ENCODE assay signal across 9 cellular contexts in genomic region chr19:3606690-3607289, GRCh38. TPM values are rescaled to one million over a fixed set of nuclear protein-coding genes. Genes with fewer than 3 reads are reported as not detected.
DNase-seq lines count a peak whose midpoint lies in the region; ATAC-seq and TF ChIP-seq lines count a peak whose summit lies in the region.
"Had no signal": no experiment of that assay in that cellular context is flagged by ENCODE, and none has a peak within 500 bp of the region (broad histone marks: within the 10 kb centered on the region; RNA-seq: fewer than 3 reads in every experiment).

TSS of gene TBXA2R (minus strand) at chr19:3606875. CDS start at chr19:3600634, 6,241 bp downstream.

- H3K36me3 Mint-ChIP-seq in effector memory CD8-positive, alpha-beta T cell (ENCODE audit: insufficient read depth) = peaks cover 8% of the 10 kb centered on the region
- peaks cover under 1% of the 10 kb centered on the region for H3K36me3 Mint-ChIP-seq in memory B cell

- H3K9me3 ChIP-seq in BE2C (no peaks in the 10 kb centered on the region), HEK293 (ENCODE audit: control insufficient read depth, insufficient read depth, low read depth, low read length) (no peaks in the 10 kb centered on the region)

- H3K4me1 ChIP-seq in BE2C (no peaks in the 10 kb centered on the region), HEK293 (ENCODE audit: control insufficient read depth, insufficient read depth, low read length) (peaks cover 3% of the 10 kb centered on the region; the same call in 1 of the 2 replicates)

- ATAC-seq in effector memory CD8-positive, alpha-beta T cell (replicated peaks) = peak; percentile 31
- ATAC-seq in memory B cell (ENCODE audit: low read depth) (peak; percentile 57), HG02763 (IDR thresholded peaks at IDR 0.05; ENCODE audit: unreplicated experiment) (no peak)

- H3K36me3 ChIP-seq in BE2C = peaks cover 17% of the 10 kb centered on the region
- H3K36me3 ChIP-seq in HEK293 (ENCODE audit: control insufficient read depth in 2 of 2, insufficient read depth in 1 of 2, low read length in 2 of 2) = peaks cover 0 to 18% of the 10 kb centered on the region in 2 experiments; a peak in 2 of 3 replicates

- POLR2A ChIA-PET in HEK293 (lab: Yijun Ruan, JAX) = interaction anchor here (0.6 kb wide), 1 partner anchor 99 kb away, joined by 10 read pairs; no protein-coding TSS in a partner anchor

- peaks cover 5 to 6% of the 10 kb centered on the region in 2 donors for H3K4me1 Mint-ChIP-seq in effector memory CD8-positive, alpha-beta T cell (ENCODE audit: low read depth in 2 of 2)
- peaks cover 10% of the 10 kb centered on the region for H3K4me1 Mint-ChIP-seq in memory B cell

- no peaks in the 10 kb centered on the region for H3K27me3 Mint-ChIP-seq in effector memory CD8-positive, alpha-beta T cell
- H3K27me3 Mint-ChIP-seq in memory B cell = peaks cover 9% of the 10 kb centered on the region

- no peak for TF ChIP-seq CTCF in BE2C (IDR thresholded peaks at IDR 0.05; ENCODE audit: low read depth, low read length)
- no peak for TF ChIP-seq CTCF in HEK293 (tag by site-specific recombination; IDR thresholded peaks at IDR 0.05)

- no peak within 1 kb of the TSS for H3K27ac Mint-ChIP-seq in effector memory CD8-positive, alpha-beta T cell
- H3K27ac Mint-ChIP-seq in memory B cell = no peak within 1 kb of the TSS

- CTCF ChIA-PET in HEK293 (lab: Yijun Ruan, JAX) = interaction anchor here (1.2 kb wide), 1 partner anchor 62 kb away, joined by 3 read pairs; no protein-coding TSS in a partner anchor

- H3K4me3 ChIP-seq in BE2C (ENCODE audit: low read depth, low read length) (peak within 1 kb of the TSS; percentile 52), HEK293 (ENCODE audit: low read depth, low read length) (peak within 1 kb of the TSS; percentile 51)

- no peaks in the 10 kb centered on the region for H3K9me3 Mint-ChIP-seq in effector memory CD8-positive, alpha-beta T cell
- H3K9me3 Mint-ChIP-seq in memory B cell = no peaks in the 10 kb centered on the region

- no peak within 1 kb of the TSS for H3K27ac ChIP-seq in HEK293 (ENCODE audit: extremely low read depth, low read depth, low read length)
- H3K27ac ChIP-seq: HL-60 had no signal

- H3K27me3 ChIP-seq in BE2C = no peaks in the 10 kb centered on the region

- H3K4me3 Mint-ChIP-seq in effector memory CD8-positive, alpha-beta T cell = peak within 1 kb of the TSS in 1 of 2 donors; percentile 45
- peak within 1 kb of the TSS; percentile 61 for H3K4me3 Mint-ChIP-seq in memory B cell

- DNase-seq in BE2C = peak; percentile 81
- peak; percentile 53 for DNase-seq in activated CD4-positive, alpha-beta T cell treated with anti-CD3 and anti-CD28 coated beads, Interleukin-2, amount 50 U/mL, for 1 hour
- peak; percentile 26 to 43 (median 35) for DNase-seq in effector memory CD8-positive, alpha-beta T cell
- DNase-seq in memory B cell (ENCODE audit: low spot score in 2 of 2) = peak; percentile 37 to 67
- DNase-seq in stimulated activated CD8-positive, alpha-beta memory T cell treated with anti-CD3 and anti-CD28 coated beads, Interleukin-4, amount 100 ng/mL, for 48 hours = peak; percentile 86
- no peak for DNase-seq in NCI-H1694 treated with DMSO at 0.1 percent for 48 hours (lab: John Stamatoyannopoulos, UW)

TF ChIP-seq in HEK293, 187 proteins besides CTCF, POLR2A, EP300 and RAD21 (continues in another document):
- TF ChIP-seq OVOL3 (tag by site-specific recombination; IDR thresholded peaks at IDR 0.05) = no peak
- TF ChIP-seq ZNF792 (tag by site-specific recombination; IDR thresholded peaks at IDR 0.05) = no peak
- peak; percentile 79 for TF ChIP-seq ZBTB8A (tag by site-specific recombination; IDR thresholded peaks at IDR 0.05)
- TF ChIP-seq KLF9 (tag by site-specific recombination; IDR thresholded peaks at IDR 0.05; ENCODE audit: low read depth) = peak; percentile 98
- TF ChIP-seq, protein P1, sequence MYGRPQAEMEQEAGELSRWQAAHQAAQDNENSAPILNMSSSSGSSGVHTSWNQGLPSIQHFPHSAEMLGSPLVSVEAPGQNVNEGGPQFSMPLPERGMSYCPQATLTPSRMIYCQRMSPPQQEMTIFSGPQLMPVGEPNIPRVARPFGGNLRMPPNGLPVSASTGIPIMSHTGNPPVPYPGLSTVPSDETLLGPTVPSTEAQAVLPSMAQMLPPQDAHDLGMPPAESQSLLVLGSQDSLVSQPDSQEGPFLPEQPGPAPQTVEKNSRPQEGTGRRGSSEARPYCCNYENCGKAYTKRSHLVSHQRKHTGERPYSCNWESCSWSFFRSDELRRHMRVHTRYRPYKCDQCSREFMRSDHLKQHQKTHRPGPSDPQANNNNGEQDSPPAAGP (tag by site-specific recombination; IDR thresholded peaks at IDR 0.05) = 0 out of 2 replicates have a peak, but pooled peaks have one; percentile 15
- TF ChIP-seq, protein P2, sequence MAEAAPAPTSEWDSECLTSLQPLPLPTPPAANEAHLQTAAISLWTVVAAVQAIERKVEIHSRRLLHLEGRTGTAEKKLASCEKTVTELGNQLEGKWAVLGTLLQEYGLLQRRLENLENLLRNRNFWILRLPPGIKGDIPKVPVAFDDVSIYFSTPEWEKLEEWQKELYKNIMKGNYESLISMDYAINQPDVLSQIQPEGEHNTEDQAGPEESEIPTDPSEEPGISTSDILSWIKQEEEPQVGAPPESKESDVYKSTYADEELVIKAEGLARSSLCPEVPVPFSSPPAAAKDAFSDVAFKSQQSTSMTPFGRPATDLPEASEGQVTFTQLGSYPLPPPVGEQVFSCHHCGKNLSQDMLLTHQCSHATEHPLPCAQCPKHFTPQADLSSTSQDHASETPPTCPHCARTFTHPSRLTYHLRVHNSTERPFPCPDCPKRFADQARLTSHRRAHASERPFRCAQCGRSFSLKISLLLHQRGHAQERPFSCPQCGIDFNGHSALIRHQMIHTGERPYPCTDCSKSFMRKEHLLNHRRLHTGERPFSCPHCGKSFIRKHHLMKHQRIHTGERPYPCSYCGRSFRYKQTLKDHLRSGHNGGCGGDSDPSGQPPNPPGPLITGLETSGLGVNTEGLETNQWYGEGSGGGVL (tag by site-specific recombination; IDR thresholded peaks at IDR 0.05) = peak; percentile 32; the same call in 1 of the 2 replicates
- no peak for TF ChIP-seq ZNF692 (tag by site-specific recombination; IDR thresholded peaks at IDR 0.05)
- no peak for TF ChIP-seq ZNF132 (tag by site-specific recombination; IDR thresholded peaks at IDR 0.05; ENCODE audit: borderline replicate concordance)
- TF ChIP-seq ZBTB21 (tag by site-specific recombination; IDR thresholded peaks at IDR 0.05) = no peak
- no peak for TF ChIP-seq ZNF510 (tag by site-specific recombination; IDR thresholded peaks at IDR 0.05; ENCODE audit: insufficient replicate concordance)
- TF ChIP-seq, protein P3, sequence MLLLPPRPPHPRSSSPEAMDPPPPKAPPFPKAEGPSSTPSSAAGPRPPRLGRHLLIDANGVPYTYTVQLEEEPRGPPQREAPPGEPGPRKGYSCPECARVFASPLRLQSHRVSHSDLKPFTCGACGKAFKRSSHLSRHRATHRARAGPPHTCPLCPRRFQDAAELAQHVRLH (tag by site-specific recombination; IDR thresholded peaks at IDR 0.05) = no peak
- TF ChIP-seq KLF10 (tag by site-specific recombination; IDR thresholded peaks at IDR 0.05) = peak; percentile 53; the same call in 1 of the 2 replicates
- TF ChIP-seq ZNF404 (tag by site-specific recombination; IDR thresholded peaks at IDR 0.05) = no peak
- TF ChIP-seq, protein P4, sequence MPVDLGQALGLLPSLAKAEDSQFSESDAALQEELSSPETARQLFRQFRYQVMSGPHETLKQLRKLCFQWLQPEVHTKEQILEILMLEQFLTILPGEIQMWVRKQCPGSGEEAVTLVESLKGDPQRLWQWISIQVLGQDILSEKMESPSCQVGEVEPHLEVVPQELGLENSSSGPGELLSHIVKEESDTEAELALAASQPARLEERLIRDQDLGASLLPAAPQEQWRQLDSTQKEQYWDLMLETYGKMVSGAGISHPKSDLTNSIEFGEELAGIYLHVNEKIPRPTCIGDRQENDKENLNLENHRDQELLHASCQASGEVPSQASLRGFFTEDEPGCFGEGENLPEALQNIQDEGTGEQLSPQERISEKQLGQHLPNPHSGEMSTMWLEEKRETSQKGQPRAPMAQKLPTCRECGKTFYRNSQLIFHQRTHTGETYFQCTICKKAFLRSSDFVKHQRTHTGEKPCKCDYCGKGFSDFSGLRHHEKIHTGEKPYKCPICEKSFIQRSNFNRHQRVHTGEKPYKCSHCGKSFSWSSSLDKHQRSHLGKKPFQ (tag by site-specific recombination; IDR thresholded peaks at IDR 0.05) = no peak
- TF ChIP-seq ZNF585B (tag by site-specific recombination; IDR thresholded peaks at IDR 0.05) = no peak
- no peak for TF ChIP-seq ZSCAN16 (tag by site-specific recombination; IDR thresholded peaks at IDR 0.05)
- TF ChIP-seq, protein P5, sequence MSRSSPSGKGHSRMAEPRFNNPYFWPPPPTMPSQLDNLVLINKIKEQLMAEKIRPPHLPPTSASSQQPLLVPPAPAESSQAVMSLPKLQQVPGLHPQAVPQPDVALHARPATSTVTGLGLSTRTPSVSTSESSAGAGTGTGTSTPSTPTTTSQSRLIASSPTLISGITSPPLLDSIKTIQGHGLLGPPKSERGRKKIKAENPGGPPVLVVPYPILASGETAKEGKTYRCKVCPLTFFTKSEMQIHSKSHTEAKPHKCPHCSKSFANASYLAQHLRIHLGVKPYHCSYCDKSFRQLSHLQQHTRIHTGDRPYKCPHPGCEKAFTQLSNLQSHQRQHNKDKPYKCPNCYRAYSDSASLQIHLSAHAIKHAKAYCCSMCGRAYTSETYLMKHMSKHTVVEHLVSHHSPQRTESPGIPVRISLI (tag by site-specific recombination; IDR thresholded peaks at IDR 0.05) = no peak
- no peak for TF ChIP-seq ZEB2 (tag by site-specific recombination; IDR thresholded peaks at IDR 0.05)

RNA-seq across cellular contexts. Expression of gene TBXA2R, which starts in this region (rescaled TPM):
- not detected for polyA plus RNA-seq in BE2C (2012; ENCODE audit: insufficient read depth, insufficient read length, low read depth)
